Comparison of ENCODE assay signal across 1 cellular context in genomic region chr16:71440669-71441347, GRCh38.
A peak's percentile ranks its signal among the peaks of the same experiment; 100 is the strongest.
TF ChIP-seq lines count a peak whose summit lies in the region.

No MANE protein-coding gene starts in this region.

TF ChIP-seq in HepG2, 621 proteins besides CTCF, POLR2A, EP300 and RAD21 (continued from another document and continues in another):
- no peak for TF ChIP-seq TFAP4 (IDR thresholded peaks at IDR 0.05; ENCODE audit: borderline replicate concordance, low read depth)
- no peak for TF ChIP-seq ZNF205 (CRISPR knock-in tag; IDR thresholded peaks at IDR 0.05)
- TF ChIP-seq ZBTB33 (CRISPR knock-in tag; IDR thresholded peaks at IDR 0.05): no peak
- TF ChIP-seq ZFP82 (CRISPR knock-in tag; IDR thresholded peaks at IDR 0.05; ENCODE audit: borderline replicate concordance): no peak
- no peak for TF ChIP-seq ERF (CRISPR knock-in tag; IDR thresholded peaks at IDR 0.05)
- TF ChIP-seq NFKB2 (CRISPR knock-in tag; IDR thresholded peaks at IDR 0.05; ENCODE audit: borderline replicate concordance): no peak; the same call in 1 of the 2 replicates
- 0 out of 2 replicates have a peak, but pooled peaks have one; percentile 11 for TF ChIP-seq HNF4G (IDR thresholded peaks at IDR 0.05; ENCODE audit: borderline replicate concordance, low read depth, low read length)
- TF ChIP-seq HNF4G (CRISPR knock-in tag; IDR thresholded peaks at IDR 0.05; ENCODE audit: borderline replicate concordance, low read depth): no peak
- TF ChIP-seq HNRNPH1 (optimal IDR thresholded peaks at IDR 0.05; ENCODE audit: low read depth, low read length): no peak
- peak; percentile 69; the same call in 1 of the 2 replicates for TF ChIP-seq ZNF281 (CRISPR knock-in tag; IDR thresholded peaks at IDR 0.05; ENCODE audit: borderline replicate concordance)
- no peak for TF ChIP-seq JDP2 (CRISPR knock-in tag; IDR thresholded peaks at IDR 0.05; ENCODE audit: borderline replicate concordance)
- no peak for TF ChIP-seq MBD4 (IDR thresholded peaks at IDR 0.05; ENCODE audit: borderline replicate concordance, low read length)
- TF ChIP-seq ZNF614 (CRISPR knock-in tag; IDR thresholded peaks at IDR 0.05; ENCODE audit: borderline replicate concordance): no peak
- TF ChIP-seq SMAD1 (CRISPR knock-in tag; IDR thresholded peaks at IDR 0.05; ENCODE audit: borderline replicate concordance, low read depth): 0 out of 2 replicates have a peak, but pooled peaks have one; percentile 37
- TF ChIP-seq ZNF597 (CRISPR knock-in tag; IDR thresholded peaks at IDR 0.05): no peak
- TF ChIP-seq ELF3 (CRISPR knock-in tag; IDR thresholded peaks at IDR 0.05): no peak
- TF ChIP-seq MAFG (CRISPR knock-in tag; IDR thresholded peaks at IDR 0.05): no peak
- TF ChIP-seq BCLAF1 (IDR thresholded peaks at IDR 0.05): no peak
- no peak for TF ChIP-seq ZNF558 (CRISPR knock-in tag; IDR thresholded peaks at IDR 0.05; ENCODE audit: borderline replicate concordance)
- TF ChIP-seq SP2 (CRISPR knock-in tag; IDR thresholded peaks at IDR 0.05): peak; percentile 40
- no peak for TF ChIP-seq MTA3 (CRISPR knock-in tag; IDR thresholded peaks at IDR 0.05)
- 0 out of 2 replicates have a peak, but pooled peaks have one; percentile 41 for TF ChIP-seq IRF1 (CRISPR knock-in tag; IDR thresholded peaks at IDR 0.05; ENCODE audit: low read depth)
- TF ChIP-seq SOX13 (IDR thresholded peaks at IDR 0.05): no peak
- 0 out of 4 replicates have a peak, but pooled peaks of 1 of the 2 experiments have one; percentile 4 for TF ChIP-seq SOX13 (CRISPR knock-in tag; conservative IDR thresholded peaks at IDR 0.05 in 1 of 2, IDR thresholded peaks at IDR 0.05 in 1 of 2)
- TF ChIP-seq ZNF710 (CRISPR knock-in tag; IDR thresholded peaks at IDR 0.05; ENCODE audit: borderline replicate concordance): 0 out of 2 replicates have a peak, but pooled peaks have one; percentile 46
- TF ChIP-seq ZNF704 (CRISPR knock-in tag; IDR thresholded peaks at IDR 0.05; ENCODE audit: borderline replicate concordance): peak; percentile 42; the same call in 1 of the 2 replicates
- TF ChIP-seq BRCA1 (CRISPR knock-in tag; IDR thresholded peaks at IDR 0.05): no peak
- peak; percentile 60; the same call in 1 of the 2 replicates for TF ChIP-seq MEIS1 (CRISPR knock-in tag; IDR thresholded peaks at IDR 0.05; ENCODE audit: borderline replicate concordance)
- no peak; the same call in 1 of the 2 replicates for TF ChIP-seq FOXC1 (CRISPR knock-in tag; IDR thresholded peaks at IDR 0.05; ENCODE audit: borderline replicate concordance)
- TF ChIP-seq TFDP1 (CRISPR knock-in tag; IDR thresholded peaks at IDR 0.05; ENCODE audit: borderline replicate concordance): no peak
- no peak for TF ChIP-seq ELF4 (CRISPR knock-in tag; IDR thresholded peaks at IDR 0.05; ENCODE audit: borderline replicate concordance)
- TF ChIP-seq ZBTB20 (CRISPR knock-in tag; IDR thresholded peaks at IDR 0.05; ENCODE audit: borderline replicate concordance, low read depth): no peak
- no peak for TF ChIP-seq ZNF660 (CRISPR knock-in tag; IDR thresholded peaks at IDR 0.05; ENCODE audit: borderline replicate concordance, low read depth)
- no peak for TF ChIP-seq DDIT3 (CRISPR knock-in tag; IDR thresholded peaks at IDR 0.05)
- TF ChIP-seq ZNF572 (CRISPR knock-in tag; IDR thresholded peaks at IDR 0.05): 0 out of 2 replicates have a peak, but pooled peaks have one; percentile 8
- TF ChIP-seq NR2F1 (CRISPR knock-in tag; IDR thresholded peaks at IDR 0.05): 0 out of 4 replicates have a peak, but pooled peaks of 1 of the 2 experiments have one; percentile 33
- no peak for TF ChIP-seq ZNF619 (CRISPR knock-in tag; IDR thresholded peaks at IDR 0.05)
- TF ChIP-seq RBM22 (optimal IDR thresholded peaks at IDR 0.05; ENCODE audit: low read length): no peak
- TF ChIP-seq ADNP (CRISPR knock-in tag; IDR thresholded peaks at IDR 0.05): no peak
- TF ChIP-seq NR2C2 (CRISPR knock-in tag; IDR thresholded peaks at IDR 0.05; ENCODE audit: borderline replicate concordance): 0 out of 2 replicates have a peak, but pooled peaks have one; percentile 30
- TF ChIP-seq RFXAP (CRISPR knock-in tag; IDR thresholded peaks at IDR 0.05; ENCODE audit: borderline replicate concordance): no peak
- TF ChIP-seq TARDBP (CRISPR knock-in tag; IDR thresholded peaks at IDR 0.05): 0 out of 2 replicates have a peak, but pooled peaks have one; percentile 28
- TF ChIP-seq PRPF4 (IDR thresholded peaks at IDR 0.05; ENCODE audit: low read depth, low read length, poor library complexity, severe bottlenecking): no peak
- 0 out of 2 replicates have a peak, but pooled peaks have one; percentile 32 for TF ChIP-seq ZNF563 (CRISPR knock-in tag; IDR thresholded peaks at IDR 0.05)
- TF ChIP-seq ZSCAN30 (CRISPR knock-in tag; IDR thresholded peaks at IDR 0.05): no peak
- TF ChIP-seq ZNF138 (CRISPR knock-in tag; IDR thresholded peaks at IDR 0.05; ENCODE audit: low read depth): no peak; the same call in 1 of the 2 replicates
- no peak for TF ChIP-seq MATR3 (CRISPR knock-in tag; IDR thresholded peaks at IDR 0.05)
- TF ChIP-seq TIGD3 (CRISPR knock-in tag; IDR thresholded peaks at IDR 0.05; ENCODE audit: borderline replicate concordance): no peak
